Comparison of ENCODE assay signal across 17 cellular contexts in genomic region chr3:58098531-58098930, GRCh38.
"Had no signal": no experiment of that assay in that cellular context is flagged by ENCODE, and none has a peak within 500 bp of the region (broad histone marks: within the 10 kb centered on the region; RNA-seq: fewer than 3 reads in every experiment).

No MANE protein-coding gene starts in this region.

- H3K27ac Mint-ChIP-seq: naive thymus-derived CD4-positive, alpha-beta T cell had no signal

- H3K27me3 Mint-ChIP-seq: naive thymus-derived CD4-positive, alpha-beta T cell had no signal

- DNase-seq: colonic mucosa; dermis blood vessel endothelial cell; gastrocnemius medialis; heart right ventricle; hypothalamus; kidney glomerular epithelial cell; mesendoderm; naive thymus-derived CD4-positive, alpha-beta T cell; posterior cingulate gyrus; small intestine; stimulated activated CD4-positive, alpha-beta T cell treated with anti-CD3 and anti-CD28 coated beads, Interleukin-12 subunit alpha, Interleukin-12 subunit beta, amount 100 ng/mL, for 4 hours; stimulated activated naive CD4-positive, alpha-beta T cell; stomach; substantia nigra; upper lobe of left lung had no signal

- ATAC-seq: gastrocnemius medialis; heart right ventricle; naive thymus-derived CD4-positive, alpha-beta T cell had no signal

- H3K4me3 Mint-ChIP-seq: naive thymus-derived CD4-positive, alpha-beta T cell had no signal

- H3K9me3 Mint-ChIP-seq: naive thymus-derived CD4-positive, alpha-beta T cell had no signal

- H3K27ac ChIP-seq: colonic mucosa, gastrocnemius medialis, right atrium auricular region, upper lobe of left lung, vagina had no signal
